ENCODE assay signal across 11 cellular contexts in genomic region chr1:155062151-155062686, GRCh38. TPM values are rescaled to one million over a fixed set of nuclear protein-coding genes. Genes with fewer than 3 reads are reported as not detected.
DNase-seq lines count a peak whose midpoint lies in the region; TF ChIP-seq lines count a peak whose summit lies in the region.
"Had no signal": no experiment of that assay in that cellular context is flagged by ENCODE, and none has a peak within 500 bp of the region (broad histone marks: within the 10 kb centered on the region; RNA-seq: fewer than 3 reads in every experiment).

No MANE protein-coding gene starts in this region.

- H3K79me2 ChIP-seq in MM.1S (ENCODE audit: low read length) (0 out of 2 replicates have a peak, but pooled peaks cover 8% of the 10 kb centered on the region), parathyroid adenoma (no peaks in the 10 kb centered on the region)

- 5 to 10% methylated on average over 17 to 29 of the region's 29 CpGs for WGBS in endodermal cell (ENCODE audit: insufficient coverage in 1 of 2, insufficient read length in 1 of 2), 2 experiments

- H2AFZ ChIP-seq in MM.1S (ENCODE audit: low read length), result no peak overlapping the region
- H2AFZ ChIP-seq in parathyroid adenoma, result no peak overlapping the region

- H3K4me2 ChIP-seq in MM.1S (ENCODE audit: low read depth, low read length) (peak overlapping the region; percentile 96; the same call in 1 of the 2 replicates), parathyroid adenoma (ENCODE audit: low read length) (peak overlapping the region; percentile 93)

- no peaks in the 10 kb centered on the region for H3K9me2 ChIP-seq in MM.1S (replicated peaks; ENCODE audit: insufficient read depth, low read length)

- H3K27me3 Mint-ChIP-seq in endodermal cell (ENCODE audit: insufficient read depth) (peaks cover 5% of the 10 kb centered on the region), chondrocyte (ENCODE audit: low read depth) (no peaks in the 10 kb centered on the region)

- peaks cover 2% of the 10 kb centered on the region; the same call in 1 of the 2 replicates for H3K36me3 ChIP-seq in MM.1S (replicated peaks; ENCODE audit: insufficient read depth, low read length)
- H3K36me3 ChIP-seq in endodermal cell (ENCODE audit: control insufficient read depth, insufficient read depth, low read length), result peaks cover 8% of the 10 kb centered on the region
- H3K36me3 ChIP-seq in parathyroid adenoma (ENCODE audit: control insufficient read depth, insufficient read depth, low read length), result no peaks in the 10 kb centered on the region

- H3K4me3 ChIP-seq in MM.1S (ENCODE audit: low read length) (no peak overlapping the region), endodermal cell (ENCODE audit: low read length) (no peak overlapping the region), parathyroid adenoma (ENCODE audit: low read depth, low read length) (no peak overlapping the region)

- no peaks in the 10 kb centered on the region for H3K9me3 ChIP-seq in MM.1S (replicated peaks; ENCODE audit: insufficient read depth, low read length)
- H3K9me3 ChIP-seq in endodermal cell (ENCODE audit: control insufficient read depth, low read length), result no peaks in the 10 kb centered on the region
- no peaks in the 10 kb centered on the region for H3K9me3 ChIP-seq in parathyroid adenoma (ENCODE audit: control insufficient read depth, low read length)

- no peak overlapping the region for H3K27ac ChIP-seq in MM.1S (ENCODE audit: low read length)
- no peak overlapping the region for H3K27ac ChIP-seq in endodermal cell (ENCODE audit: low read depth, low read length)
- no peak overlapping the region for H3K27ac ChIP-seq in parathyroid adenoma

- H4K20me1 ChIP-seq in MM.1S (ENCODE audit: insufficient read depth, low read length), result no peaks in the 10 kb centered on the region

- DNase-seq in NCI-H2227 (lab: John Stamatoyannopoulos, UW; ENCODE audit: unreplicated experiment), result peak; percentile 48
- DNase-seq in NCI-H2227 treated with DMSO at 0.1 percent for 48 hours (lab: John Stamatoyannopoulos, UW), result no peak
- no peak for DNase-seq in MM.1S
- DNase-seq in endodermal cell, result peak; percentile 94
- DNase-seq in chondrocyte (ENCODE audit: low spot score), result no peak
- DNase-seq in superior temporal gyrus (ENCODE audit: extremely low spot score), result no peak
- no peak for DNase-seq in mucosa of gallbladder (ENCODE audit: low spot score)
- DNase-seq: cortex of kidney had no signal

- H3K4me1 Mint-ChIP-seq in endodermal cell, result peaks cover 14% of the 10 kb centered on the region
- H3K4me1 Mint-ChIP-seq in chondrocyte (ENCODE audit: low read depth), result peaks cover 34% of the 10 kb centered on the region

- H3F3A ChIP-seq in MM.1S (ENCODE audit: insufficient read depth, low read length), result peaks cover 17% of the 10 kb centered on the region

- no peak for TF ChIP-seq CTCF in MM.1S (IDR thresholded peaks at IDR 0.05; ENCODE audit: low read length)
- no peak for TF ChIP-seq CTCF in endodermal cell (conservative IDR thresholded peaks at IDR 0.05)
- TF ChIP-seq CTCF in parathyroid adenoma (IDR thresholded peaks at IDR 0.05), result no peak
- TF ChIP-seq CTCF in chondrocyte (IDR thresholded peaks at IDR 0.05), result no peak

- H3K9me3 Mint-ChIP-seq in endodermal cell (no peaks in the 10 kb centered on the region), chondrocyte (ENCODE audit: low read depth) (no peaks in the 10 kb centered on the region)

- H3K4me3 Mint-ChIP-seq in endodermal cell, result peak overlapping the region; percentile 68
- no peak overlapping the region for H3K4me3 Mint-ChIP-seq in chondrocyte (ENCODE audit: unreplicated experiment)

- H3K27ac Mint-ChIP-seq in endodermal cell (no peak overlapping the region), chondrocyte (ENCODE audit: unreplicated experiment) (no peak overlapping the region)

- H3K36me3 Mint-ChIP-seq in endodermal cell (ENCODE audit: low read depth) (peaks cover 11% of the 10 kb centered on the region), chondrocyte (ENCODE audit: low read depth) (peaks cover 8% of the 10 kb centered on the region)

- H3K9ac ChIP-seq in MM.1S (ENCODE audit: low read length), result no peak overlapping the region
- H3K9ac ChIP-seq in endodermal cell (ENCODE audit: extremely low read depth, low read length, poor library complexity, severe bottlenecking), result no peak overlapping the region
- H3K9ac ChIP-seq in parathyroid adenoma, result no peak overlapping the region

- H3K4me1 ChIP-seq in MM.1S (ENCODE audit: low read length), result peaks cover 13% of the 10 kb centered on the region
- H3K4me1 ChIP-seq in endodermal cell (ENCODE audit: control insufficient read depth, insufficient read depth, low read length), result peaks cover 11% of the 10 kb centered on the region
- peaks cover 8% of the 10 kb centered on the region for H3K4me1 ChIP-seq in parathyroid adenoma

- H3K27me3 ChIP-seq in MM.1S (replicated peaks; ENCODE audit: insufficient read depth, low read length) (no peaks in the 10 kb centered on the region), endodermal cell (ENCODE audit: control insufficient read depth, insufficient read depth, low read length, poor library complexity, severe bottlenecking) (peaks cover 7% of the 10 kb centered on the region), parathyroid adenoma (ENCODE audit: control insufficient read depth, insufficient read depth, low read length) (no peaks in the 10 kb centered on the region)

RNA-seq across cellular contexts. Expression of gene EFNA4, which starts 1.3 kb away (rescaled TPM):
- total RNA-seq in endodermal cell (10 to 100 TPM; 15.9 to 17.9 TPM), chondrocyte (8.9 to 10.6 TPM (median 9.7 TPM) in 3 replicates), mucosa of gallbladder (12.8 TPM)
- polyA plus RNA-seq in endodermal cell (2013, experiment 1 of 2), result 30.7 TPM
- polyA plus RNA-seq in endodermal cell (2013, experiment 2 of 2), result 29.6 TPM

RNA-seq across cellular contexts. Expression of gene ADAM15, which starts 11.1 kb away (rescaled TPM):
- total RNA-seq in endodermal cell, result 10 to 100 TPM; 13.4 to 16.5 TPM
- 26.5 TPM for polyA plus RNA-seq in endodermal cell (2013, experiment 1 of 2)
- 27.3 TPM for polyA plus RNA-seq in endodermal cell (2013, experiment 2 of 2)
- 73.7 to 91.1 TPM (median 75.2 TPM) in 3 replicates for total RNA-seq in chondrocyte
- 146 TPM for total RNA-seq in mucosa of gallbladder

RNA-seq across cellular contexts. Expression of gene EFNA3, which starts 16.4 kb away (rescaled TPM):
- 1 to 10 TPM; 3.1 to 6.0 TPM for total RNA-seq in endodermal cell
- polyA plus RNA-seq in endodermal cell (2013, experiment 1 of 2), result 19.9 TPM
- polyA plus RNA-seq in endodermal cell (2013, experiment 2 of 2), result 19.0 TPM
- 4.3 to 5.5 TPM (median 4.5 TPM) in 3 replicates for total RNA-seq in chondrocyte
- total RNA-seq in mucosa of gallbladder, result 2.7 TPM

RNA-seq across cellular contexts. Expression of gene DCST1, which starts 28.6 kb away (rescaled TPM):
- total RNA-seq in endodermal cell, result not detected
- not detected for polyA plus RNA-seq in endodermal cell (2013, experiment 1 of 2)
- polyA plus RNA-seq in endodermal cell (2013, experiment 2 of 2), result not detected
- total RNA-seq in chondrocyte, result not detected in 3 replicates
- total RNA-seq in mucosa of gallbladder, result not detected
- total RNA-seq: liver had no signal
- polyA plus RNA-seq: AG04450, liver had no signal

RNA-seq across cellular contexts. Expression of gene DCST2, which starts 28.6 kb away (rescaled TPM):
- total RNA-seq in endodermal cell (1 to 10 TPM in 1 of 2 donors, under 1 TPM in 1; 0.44 to 2.0 TPM), chondrocyte (0.30 to 0.36 TPM (median 0.36 TPM) in 3 replicates), mucosa of gallbladder (1.0 TPM)
- 4.1 TPM for polyA plus RNA-seq in endodermal cell (2013, experiment 1 of 2)
- polyA plus RNA-seq in endodermal cell (2013, experiment 2 of 2), result 3.4 TPM

Comparison
In these comparisons a context has a peak if more than half of its experiments do, and no peak if none do; other contexts are left out.
1. DNase-seq: peak in NCI-H2227 (single experiment) and endodermal cell (single experiment); none in NCI-H2227 treated with DMSO at 0.1 percent for 48 hours (single experiment), MM.1S (single experiment), chondrocyte (single experiment), superior temporal gyrus (single experiment) and mucosa of gallbladder (single experiment).